In the genomic region with DNA sequence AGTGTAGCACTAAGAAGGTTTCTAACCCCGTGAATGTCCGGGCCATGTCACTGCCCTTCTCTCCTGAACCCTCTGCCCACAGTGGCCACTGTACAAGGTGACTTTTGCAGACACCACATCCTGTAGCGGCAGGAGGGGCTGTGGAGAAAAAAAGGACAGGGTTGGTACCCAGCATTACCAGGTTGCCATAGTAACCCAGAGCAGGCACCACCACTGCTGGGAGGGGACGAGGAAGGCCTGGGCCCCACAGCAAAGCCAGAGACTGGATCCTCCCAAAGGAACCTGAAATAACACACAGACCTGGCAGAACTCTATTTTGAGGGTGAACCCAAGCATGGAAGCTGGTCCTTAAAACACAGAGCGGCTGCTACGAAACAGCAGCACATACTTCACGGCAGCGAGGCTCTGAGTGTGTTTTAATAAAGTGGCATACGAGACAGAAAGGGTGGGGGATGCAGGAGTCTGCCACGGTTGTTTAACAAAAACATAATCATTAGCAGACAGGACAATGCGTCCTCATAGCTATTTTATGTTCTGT, we compare ENCODE assay signal across 2 cellular contexts.
TF ChIP-seq lines count a peak whose summit lies in the region.

No MANE protein-coding gene starts in this region.

TF ChIP-seq in SK-N-SH, 30 proteins besides CTCF, POLR2A, EP300 and RAD21 (continued from another document):
- TF ChIP-seq PBX3 (IDR thresholded peaks at IDR 0.05): no peak
- no peak for TF ChIP-seq MAX (IDR thresholded peaks at IDR 0.05; ENCODE audit: low read depth)
- no peak for TF ChIP-seq TEAD4 (IDR thresholded peaks at IDR 0.05; ENCODE audit: borderline replicate concordance, insufficient read depth)
- TF ChIP-seq TAF1 (IDR thresholded peaks at IDR 0.05; ENCODE audit: borderline replicate concordance, low read depth, low read length): no peak
- TF ChIP-seq CHD2 (IDR thresholded peaks at IDR 0.05; ENCODE audit: low read length, partially characterized antibody): no peak
- TF ChIP-seq NFIC (IDR thresholded peaks at IDR 0.05; ENCODE audit: borderline replicate concordance): no peak
- no peak for TF ChIP-seq GATA2 (CRISPR knock-in tag; IDR thresholded peaks at IDR 0.05)
- no peak for TF ChIP-seq YY1 (IDR thresholded peaks at IDR 0.05; ENCODE audit: low read depth)
- TF ChIP-seq TCF12 (IDR thresholded peaks at IDR 0.05): no peak
- TF ChIP-seq FOXJ3 (CRISPR knock-in tag; IDR thresholded peaks at IDR 0.05): no peak
- no peak for TF ChIP-seq EZH2phosphoT487 (IDR thresholded peaks at IDR 0.05; ENCODE audit: borderline replicate concordance, low read depth)

TF ChIP-seq in SK-N-SH treated with all-trans-retinoic acid at 6 μM for 48 hours, 23 proteins besides CTCF, POLR2A, EP300 and RAD21 (continued from another document):
- TF ChIP-seq, protein P1, sequence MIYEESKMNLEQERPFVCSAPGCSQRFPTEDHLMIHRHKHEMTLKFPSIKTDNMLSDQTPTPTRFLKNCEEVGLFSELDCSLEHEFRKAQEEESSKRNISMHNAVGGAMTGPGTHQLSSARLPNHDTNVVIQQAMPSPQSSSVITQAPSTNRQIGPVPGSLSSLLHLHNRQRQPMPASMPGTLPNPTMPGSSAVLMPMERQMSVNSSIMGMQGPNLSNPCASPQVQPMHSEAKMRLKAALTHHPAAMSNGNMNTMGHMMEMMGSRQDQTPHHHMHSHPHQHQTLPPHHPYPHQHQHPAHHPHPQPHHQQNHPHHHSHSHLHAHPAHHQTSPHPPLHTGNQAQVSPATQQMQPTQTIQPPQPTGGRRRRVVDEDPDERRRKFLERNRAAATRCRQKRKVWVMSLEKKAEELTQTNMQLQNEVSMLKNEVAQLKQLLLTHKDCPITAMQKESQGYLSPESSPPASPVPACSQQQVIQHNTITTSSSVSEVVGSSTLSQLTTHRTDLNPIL (CRISPR knock-in tag; IDR thresholded peaks at IDR 0.05; ENCODE audit: low read depth): no peak
- TF ChIP-seq ISL1 (CRISPR knock-in tag; IDR thresholded peaks at IDR 0.05) (no peak), ESRRG (CRISPR knock-in tag; IDR thresholded peaks at IDR 0.05) (no peak), OSR1 (CRISPR knock-in tag; IDR thresholded peaks at IDR 0.05) (no peak), ZNF565 (CRISPR knock-in tag; conservative IDR thresholded peaks at IDR 0.05; ENCODE audit: low read depth) (no peak), SNAI2 (CRISPR knock-in tag; IDR thresholded peaks at IDR 0.05) (no peak), ARNTL (CRISPR knock-in tag; IDR thresholded peaks at IDR 0.05; ENCODE audit: borderline replicate concordance, low read depth) (no peak), CSDC2 (CRISPR knock-in tag; IDR thresholded peaks at IDR 0.05) (no peak), TCF4 (CRISPR knock-in tag; IDR thresholded peaks at IDR 0.05; ENCODE audit: borderline replicate concordance) (no peak)
- TF ChIP-seq, protein P2, sequence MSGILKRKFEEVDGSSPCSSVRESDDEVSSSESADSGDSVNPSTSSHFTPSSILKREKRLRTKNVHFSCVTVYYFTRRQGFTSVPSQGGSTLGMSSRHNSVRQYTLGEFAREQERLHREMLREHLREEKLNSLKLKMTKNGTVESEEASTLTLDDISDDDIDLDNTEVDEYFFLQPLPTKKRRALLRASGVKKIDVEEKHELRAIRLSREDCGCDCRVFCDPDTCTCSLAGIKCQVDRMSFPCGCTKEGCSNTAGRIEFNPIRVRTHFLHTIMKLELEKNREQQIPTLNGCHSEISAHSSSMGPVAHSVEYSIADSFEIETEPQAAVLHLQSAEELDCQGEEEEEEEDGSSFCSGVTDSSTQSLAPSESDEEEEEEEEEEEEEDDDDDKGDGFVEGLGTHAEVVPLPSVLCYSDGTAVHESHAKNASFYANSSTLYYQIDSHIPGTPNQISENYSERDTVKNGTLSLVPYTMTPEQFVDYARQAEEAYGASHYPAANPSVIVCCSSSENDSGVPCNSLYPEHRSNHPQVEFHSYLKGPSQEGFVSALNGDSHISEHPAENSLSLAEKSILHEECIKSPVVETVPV (CRISPR knock-in tag; IDR thresholded peaks at IDR 0.05): no peak
TF ChIP-seq in SK-N-SH treated with all-trans-retinoic acid at 6 μM for 48 hours: peak in this region for 0.
